In the genomic region with DNA sequence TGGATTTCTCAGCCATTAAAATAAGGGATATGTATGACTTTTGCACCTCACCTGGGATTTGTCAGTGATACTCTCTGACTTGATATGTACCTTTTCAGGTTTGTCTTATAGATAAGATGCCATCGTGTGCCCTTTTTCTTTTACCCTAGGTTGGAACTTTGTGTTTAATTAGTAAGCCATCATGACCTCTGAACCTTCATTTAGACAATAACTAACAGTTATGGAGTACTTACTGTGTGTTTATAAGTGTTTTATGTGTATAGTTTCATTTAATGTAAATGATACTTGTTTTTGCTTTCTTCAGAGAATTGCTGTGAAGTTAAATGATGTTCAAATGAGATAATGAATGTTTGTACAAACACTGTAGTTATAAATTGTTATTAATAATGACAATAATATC, we compare ENCODE assay signal across 28 cellular contexts.
"Had no signal": no experiment of that assay in that cellular context is flagged by ENCODE, and none has a peak within 500 bp of the region (broad histone marks: within the 10 kb centered on the region; RNA-seq: fewer than 3 reads in every experiment).

No MANE protein-coding gene starts in this region.

- H3K27me3 ChIP-seq: brain microvascular endothelial cell, MG63 had no signal

- H3K9me3 ChIP-seq: MG63 had no signal

- H3K4me3 ChIP-seq: MG63, PC-9 had no signal

- H3K36me3 ChIP-seq: brain microvascular endothelial cell, MG63, WERI-Rb-1 had no signal

- H3K27ac ChIP-seq: brain microvascular endothelial cell, PC-9, WERI-Rb-1 had no signal

- ATAC-seq: activated CD8-positive, alpha-beta memory T cell treated with anti-CD3 and anti-CD28 coated beads, Interleukin-2, amount 10 ng/mL, durations not matched to agents 7 days and 5 days had no signal

- H3K4me2 ChIP-seq: PC-9 had no signal

- H2AFZ ChIP-seq: PC-9 had no signal

- DNase-seq: activated CD4-positive, alpha-beta memory T cell treated with anti-CD3 and anti-CD28 coated beads, Interleukin-2, amount 10 ng/mL, durations not matched to agents 7 days and 5 days; activated CD4-positive, alpha-beta T cell treated with anti-CD3 and anti-CD28 coated beads for 1 hour; activated CD4-positive, alpha-beta T cell treated with anti-CD3 and anti-CD28 coated beads for 48 hours; activated CD4-positive, CD25-positive, alpha-beta regulatory T cell; activated CD8-positive, alpha-beta memory T cell treated with anti-CD3 and anti-CD28 coated beads for 24 hours; activated CD8-positive, alpha-beta memory T cell treated with anti-CD3 and anti-CD28 coated beads, Interleukin-2, amount 10 ng/mL, durations not matched to agents 7 days and 5 days; activated CD8-positive, alpha-beta memory T cell treated with anti-CD3 and anti-CD28 coated beads, Interleukin-2, amount 50 U/mL, for 48 hours; activated effector memory CD4-positive, alpha-beta T cell treated with Interleukin-2 at 50 U/mL for 16 hours; activated naive CD4-positive, alpha-beta T cell treated with anti-CD3 and anti-CD28 coated beads, Interleukin-2, amount 50 U/mL, for 16 hours; activated naive CD8-positive, alpha-beta T cell treated with anti-CD3 and anti-CD28 coated beads for 36 hours; activated T-cell treated with anti-CD3 and anti-CD28 coated beads, Interleukin-2, amount 50 U/mL, for 48 hours; amniotic stem cell; aorta; brain microvascular endothelial cell; central memory CD4-positive, alpha-beta T cell; Karpas-422; MG63; NCI-H1048; NCI-H1105 treated with DMSO at 0.1 percent for 48 hours; NCI-H1436; NCI-H1694; NCI-H1930; NCI-H345; NCI-H524 treated with DMSO at 0.1 percent for 48 hours; PC-9; Right ventricle myocardium superior; T1000; WERI-Rb-1 had no signal
